ENCODE assay signal across 24 cellular contexts in genomic region chr17:75349589-75349988, GRCh38. TPM values are rescaled to one million over a fixed set of nuclear protein-coding genes. Genes with fewer than 3 reads are reported as not detected.
DNase-seq lines count a peak whose midpoint lies in the region; ATAC-seq and TF ChIP-seq lines count a peak whose summit lies in the region.
"Had no signal": no experiment of that assay in that cellular context is flagged by ENCODE, and none has a peak within 500 bp of the region (broad histone marks: within the 10 kb centered on the region; RNA-seq: fewer than 3 reads in every experiment).

No MANE protein-coding gene starts in this region.

- H3K14ac ChIP-seq in trophoblast cell (ENCODE audit: low read length): no peak overlapping the region

- intact Hi-C loops in activated CD4-positive, alpha-beta T cell treated with anti-CD3 and anti-CD28 coated beads for 36 hours (cut with DNase I, micrococcal nuclease): no loop called here

- no peak overlapping the region for H2BK5ac ChIP-seq in trophoblast cell (ENCODE audit: low read depth, low read length, poor library complexity)

- H2BK12ac ChIP-seq in trophoblast cell (ENCODE audit: low read length): no peak overlapping the region

- no peak overlapping the region for H2AFZ ChIP-seq in trophoblast cell (ENCODE audit: insufficient read depth, low read length, poor library complexity)
- H2AFZ ChIP-seq: neural progenitor cell had no signal

- H3K9me3 Mint-ChIP-seq in activated T-cell treated with anti-CD3 and anti-CD28 coated beads, Interleukin-2, amount 50 U/mL, for 24 hours: no peaks in the 10 kb centered on the region
- H3K9me3 Mint-ChIP-seq in activated naive CD8-positive, alpha-beta T cell treated with anti-CD3 and anti-CD28 coated beads for 36 hours: peaks cover 1% of the 10 kb centered on the region
- H3K9me3 Mint-ChIP-seq in activated CD4-positive, alpha-beta T cell treated with anti-CD3 and anti-CD28 coated beads for 36 hours (ENCODE audit: low read depth): no peaks in the 10 kb centered on the region
- H3K9me3 Mint-ChIP-seq: activated CD4-positive, alpha-beta T cell treated with anti-CD3 and anti-CD28 coated beads, Interleukin-2, amount 10 ng/mL, durations not matched to agents 24 days and 14 days; T-helper 1 cell treated with Interleukin-12 subunit alpha and Interleukin-12 subunit beta and Interleukin-4 antibody, amounts not matched to agents 30 μg/mL and 1 μg/mL, for 36 hours had no signal

- H3K4ac ChIP-seq in trophoblast cell (ENCODE audit: low read depth, low read length): peak overlapping the region; percentile 14

- H3K27me3 Mint-ChIP-seq in activated T-cell treated with anti-CD3 and anti-CD28 coated beads, Interleukin-2, amount 50 U/mL, for 24 hours: no peaks in the 10 kb centered on the region
- H3K27me3 Mint-ChIP-seq in activated naive CD8-positive, alpha-beta T cell treated with anti-CD3 and anti-CD28 coated beads for 36 hours: no peaks in the 10 kb centered on the region
- H3K27me3 Mint-ChIP-seq in activated CD4-positive, alpha-beta T cell treated with anti-CD3 and anti-CD28 coated beads for 36 hours: no peaks in the 10 kb centered on the region
- H3K27me3 Mint-ChIP-seq: activated CD4-positive, alpha-beta T cell treated with anti-CD3 and anti-CD28 coated beads, Interleukin-2, amount 10 ng/mL, durations not matched to agents 24 days and 14 days had no signal

- no peak for TF ChIP-seq CTCF in HEK293 (tag by site-specific recombination; IDR thresholded peaks at IDR 0.05)

- no peaks in the 10 kb centered on the region for H3K9me3 ChIP-seq in HEK293 (ENCODE audit: control insufficient read depth, insufficient read depth, low read depth, low read length)
- no peaks in the 10 kb centered on the region for H3K9me3 ChIP-seq in trophoblast cell (ENCODE audit: insufficient read depth, low read depth, low read length)
- H3K9me3 ChIP-seq: colonic mucosa, gastroesophageal sphincter, left ventricle myocardium inferior, right lobe of liver, SJCRH30, tibial nerve had no signal

- no peak overlapping the region for H4K12ac ChIP-seq in trophoblast cell (ENCODE audit: low read depth, low read length)

- peaks cover 2% of the 10 kb centered on the region for H3K79me2 ChIP-seq in trophoblast cell (ENCODE audit: control insufficient read depth, insufficient read depth, low read length, poor library complexity)

- H3K4me1 Mint-ChIP-seq in activated T-cell treated with anti-CD3 and anti-CD28 coated beads, Interleukin-2, amount 50 U/mL, for 24 hours (ENCODE audit: low read depth): peaks cover 89% of the 10 kb centered on the region
- H3K4me1 Mint-ChIP-seq in activated naive CD8-positive, alpha-beta T cell treated with anti-CD3 and anti-CD28 coated beads for 36 hours: peaks cover 75% of the 10 kb centered on the region
- H3K4me1 Mint-ChIP-seq in activated CD4-positive, alpha-beta T cell treated with anti-CD3 and anti-CD28 coated beads for 36 hours: peaks cover 85% of the 10 kb centered on the region

- peaks cover 15% of the 10 kb centered on the region for H3K36me3 Mint-ChIP-seq in activated T-cell treated with anti-CD3 and anti-CD28 coated beads, Interleukin-2, amount 50 U/mL, for 24 hours (ENCODE audit: low read depth)
- H3K36me3 Mint-ChIP-seq in activated naive CD8-positive, alpha-beta T cell treated with anti-CD3 and anti-CD28 coated beads for 36 hours: peaks cover 23% of the 10 kb centered on the region
- H3K36me3 Mint-ChIP-seq in activated CD4-positive, alpha-beta T cell treated with anti-CD3 and anti-CD28 coated beads for 36 hours (ENCODE audit: low read depth): peaks cover 12% of the 10 kb centered on the region

- H3K9ac ChIP-seq in trophoblast cell (ENCODE audit: low read length): no peak overlapping the region
- H3K9ac ChIP-seq: neural progenitor cell had no signal

- H3K23ac ChIP-seq in trophoblast cell (ENCODE audit: low read length): no peak overlapping the region

- no peak overlapping the region for H3K18ac ChIP-seq in trophoblast cell (ENCODE audit: low read length)

- no peaks in the 10 kb centered on the region; a peak in 1 of 3 replicates for H3K36me3 ChIP-seq in HEK293 (ENCODE audit: control insufficient read depth in 2 of 2, insufficient read depth in 1 of 2, low read length in 2 of 2)
- no peaks in the 10 kb centered on the region for H3K36me3 ChIP-seq in trophoblast cell (ENCODE audit: control insufficient read depth in 1 of 2, insufficient read depth in 2 of 2, low read length in 2 of 2)
- H3K36me3 ChIP-seq: brain microvascular endothelial cell, colonic mucosa, gastroesophageal sphincter, left ventricle myocardium inferior, neural progenitor cell, right lobe of liver, SJCRH30, tibial nerve had no signal

- no peak overlapping the region for H4K91ac ChIP-seq in trophoblast cell (ENCODE audit: low read depth, low read length)

- H3K4me2 ChIP-seq in trophoblast cell (ENCODE audit: low read length): no peak overlapping the region
- H3K4me2 ChIP-seq: neural progenitor cell had no signal

- DNase-seq in activated T-cell treated with anti-CD3 and anti-CD28 coated beads, Interleukin-2, amount 50 U/mL, for 24 hours: no peak
- no peak for DNase-seq in activated T-cell treated with anti-CD3 and anti-CD28 coated beads, Interleukin-2, amount 50 U/mL, for 1 hour
- no peak for DNase-seq in activated naive CD8-positive, alpha-beta T cell treated with anti-CD3 and anti-CD28 coated beads for 36 hours
- DNase-seq in trophoblast cell: no peak
- DNase-seq in NK-92 (lab: John Stamatoyannopoulos, UW; ENCODE audit: unreplicated experiment): no peak
- no peak for DNase-seq in activated CD4-positive, alpha-beta T cell treated with anti-CD3 and anti-CD28 coated beads for 36 hours
- DNase-seq: 8988T; activated CD4-positive, alpha-beta T cell treated with anti-CD3 and anti-CD28 coated beads, Interleukin-2, amount 10 ng/mL, durations not matched to agents 24 days and 14 days; brain microvascular endothelial cell; colonic mucosa; hypothalamus; Kasumi-1; left ventricle myocardium inferior; midbrain; NCI-H1694; right lobe of liver; SJCRH30 had no signal

- H3K4me3 ChIP-seq in HEK293 (ENCODE audit: low read depth, low read length): no peak overlapping the region
- H3K4me3 ChIP-seq in trophoblast cell (ENCODE audit: low read depth, low read length): no peak overlapping the region
- H3K4me3 ChIP-seq: colonic mucosa, gastroesophageal sphincter, left ventricle myocardium inferior, neural progenitor cell, right lobe of liver, SJCRH30, tibial nerve had no signal

- no peak overlapping the region for H2AK5ac ChIP-seq in trophoblast cell (ENCODE audit: low read length)

- peaks cover 28% of the 10 kb centered on the region for H3K4me1 ChIP-seq in HEK293 (ENCODE audit: control insufficient read depth, insufficient read depth, low read length)
- peaks cover 10 to 14% of the 10 kb centered on the region in 2 experiments for H3K4me1 ChIP-seq in trophoblast cell (ENCODE audit: control insufficient read depth in 1 of 2, insufficient read depth in 2 of 2, low read length in 2 of 2)
- H3K4me1 ChIP-seq: colonic mucosa had no signal

- POLR2A ChIA-PET in HEK293 (lab: Yijun Ruan, JAX): interaction anchor here (0.6 kb wide), 1 partner anchor 186 kb away, joined by 3 read pairs; no protein-coding TSS in a partner anchor
- POLR2A ChIA-PET in activated CD4-positive, alpha-beta T cell treated with anti-CD3 and anti-CD28 coated beads for 36 hours (lab: Charles Lee): no interaction called here

- no peaks in the 10 kb centered on the region for H3K27me3 ChIP-seq in trophoblast cell (ENCODE audit: insufficient read depth, low read length)
- H3K27me3 ChIP-seq: brain microvascular endothelial cell, colonic mucosa, gastroesophageal sphincter, neural progenitor cell, right lobe of liver, SJCRH30, tibial nerve had no signal

- WGBS in trophoblast cell (ENCODE audit: extremely low coverage, insufficient coverage, insufficient read length): no CpG with 5 or more reads among the region's 8 CpGs

- H2BK120ac ChIP-seq in trophoblast cell (ENCODE audit: insufficient read depth, low read length, poor library complexity): no peak overlapping the region

- CTCF ChIA-PET in HEK293 (lab: Yijun Ruan, JAX): interaction anchor here (0.5 to 1.3 kb wide), 4 partner anchors 13 to 63 kb away, joined by 3 to 6 read pairs (median 3); no protein-coding TSS in a partner anchor
- CTCF ChIA-PET in activated CD4-positive, alpha-beta T cell treated with anti-CD3 and anti-CD28 coated beads for 36 hours (lab: Charles Lee): interaction anchor here (0.5 to 2.5 kb wide), 7 partner anchors 9 to 70 kb away, joined by 3 to 7 read pairs (median 3); no protein-coding TSS in a partner anchor

- H3K79me1 ChIP-seq in trophoblast cell (ENCODE audit: low read length): no peaks in the 10 kb centered on the region

- peak overlapping the region; percentile 45 for H3K27ac Mint-ChIP-seq in activated T-cell treated with anti-CD3 and anti-CD28 coated beads, Interleukin-2, amount 50 U/mL, for 24 hours
- peak overlapping the region; percentile 34 for H3K27ac Mint-ChIP-seq in activated naive CD8-positive, alpha-beta T cell treated with anti-CD3 and anti-CD28 coated beads for 36 hours
- H3K27ac Mint-ChIP-seq in activated CD4-positive, alpha-beta T cell treated with anti-CD3 and anti-CD28 coated beads for 36 hours: no peak overlapping the region
- H3K27ac Mint-ChIP-seq: neural progenitor cell; T-helper 1 cell treated with Interleukin-12 subunit alpha and Interleukin-12 subunit beta and Interleukin-4 antibody, amounts not matched to agents 30 μg/mL and 1 μg/mL, for 36 hours had no signal

- no peak overlapping the region for H3K4me3 Mint-ChIP-seq in activated T-cell treated with anti-CD3 and anti-CD28 coated beads, Interleukin-2, amount 50 U/mL, for 24 hours
- H3K4me3 Mint-ChIP-seq in activated naive CD8-positive, alpha-beta T cell treated with anti-CD3 and anti-CD28 coated beads for 36 hours: no peak overlapping the region
- no peak overlapping the region for H3K4me3 Mint-ChIP-seq in activated CD4-positive, alpha-beta T cell treated with anti-CD3 and anti-CD28 coated beads for 36 hours
- H3K4me3 Mint-ChIP-seq: activated CD4-positive, alpha-beta T cell treated with anti-CD3 and anti-CD28 coated beads, Interleukin-2, amount 10 ng/mL, durations not matched to agents 24 days and 14 days; neural progenitor cell; T-helper 1 cell treated with Interleukin-12 subunit alpha and Interleukin-12 subunit beta and Interleukin-4 antibody, amounts not matched to agents 30 μg/mL and 1 μg/mL, for 36 hours had no signal

- no peak overlapping the region for H4K8ac ChIP-seq in trophoblast cell (ENCODE audit: low read depth, low read length)

- ATAC-seq in HG02884 (IDR thresholded peaks at IDR 0.05; ENCODE audit: unreplicated experiment): no peak
- ATAC-seq in activated CD4-positive, alpha-beta T cell treated with anti-CD3 and anti-CD28 coated beads for 36 hours: no peak
- ATAC-seq: gastroesophageal sphincter, GM12878, right lobe of liver had no signal

- H3K27ac ChIP-seq in HEK293 (ENCODE audit: extremely low read depth, low read depth, low read length): no peak overlapping the region
- no peak overlapping the region for H3K27ac ChIP-seq in trophoblast cell (ENCODE audit: low read depth, low read length)
- H3K27ac ChIP-seq: brain microvascular endothelial cell, colonic mucosa, gastroesophageal sphincter, left ventricle myocardium inferior, neural progenitor cell, right lobe of liver, SJCRH30, tibial nerve had no signal

RNA-seq across cellular contexts. Expression of gene GRB2, which starts 55.9 kb away (rescaled TPM):
- total RNA-seq in activated naive CD8-positive, alpha-beta T cell treated with anti-CD3 and anti-CD28 coated beads for 36 hours: 100 to 1,000 TPM; 161 to 165 TPM
- 120 and 126 TPM in 2 replicates for polyA plus RNA-seq in trophoblast cell (2013)
- total RNA-seq in activated CD4-positive, alpha-beta T cell treated with anti-CD3 and anti-CD28 coated beads for 36 hours: 100 to 1,000 TPM; 157 to 168 TPM
